Comparison of ENCODE assay signal across 2 cellular contexts in the genomic region with DNA sequence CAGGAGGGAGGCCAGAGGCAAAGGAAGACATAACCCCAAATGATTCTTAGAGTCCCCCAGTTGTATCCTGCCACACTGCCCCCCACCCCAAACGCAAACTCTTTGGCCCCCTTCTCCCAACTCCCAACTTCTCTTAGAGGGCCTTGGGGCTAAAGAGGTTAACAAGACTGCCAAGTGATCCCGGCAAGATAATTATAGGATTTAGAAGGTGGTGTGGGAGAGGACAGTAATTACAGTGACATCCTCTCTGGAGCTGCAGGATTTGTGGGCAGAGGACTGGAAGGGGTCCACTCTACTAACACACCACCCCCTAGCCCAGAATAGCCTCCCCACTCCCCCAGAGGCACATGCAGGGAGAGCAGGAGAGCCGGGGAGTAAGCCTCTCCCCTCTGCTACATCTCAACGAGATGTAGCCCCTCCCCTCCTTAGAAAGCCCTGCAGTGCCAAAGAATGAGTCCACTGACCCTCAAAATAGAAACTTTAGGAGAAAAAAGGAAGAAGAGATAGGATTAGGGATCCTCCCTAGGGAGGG.
TF ChIP-seq lines count a peak whose summit lies in the region.

No MANE protein-coding gene starts in this region.

TF ChIP-seq in H1, 55 proteins besides CTCF, POLR2A, EP300 and RAD21:
- TF ChIP-seq CHD2 (IDR thresholded peaks at IDR 0.05; ENCODE audit: low read length) (no peak), TBP (IDR thresholded peaks at IDR 0.05; ENCODE audit: low read depth, low read length) (no peak), SIX5 (IDR thresholded peaks at IDR 0.05; ENCODE audit: low read depth, low read length) (no peak), POU5F1 (IDR thresholded peaks at IDR 0.05; ENCODE audit: low read depth, low read length) (no peak), ZNF274 (IDR thresholded peaks at IDR 0.05; ENCODE audit: borderline replicate concordance, extremely low read depth, low read length) (no peak), SP2 (IDR thresholded peaks at IDR 0.05; ENCODE audit: low read length) (no peak), EGR1 (IDR thresholded peaks at IDR 0.05; ENCODE audit: borderline replicate concordance, low read depth, low read length) (no peak), KDM4A (IDR thresholded peaks at IDR 0.05; ENCODE audit: low read depth, low read length, severe bottlenecking) (no peak)

TF ChIP-seq in GM12891, 5 proteins besides CTCF, POLR2A, EP300 and RAD21:
- TF ChIP-seq SPI1 (IDR thresholded peaks at IDR 0.05; ENCODE audit: low read depth, low read length), result no peak
- TF ChIP-seq TAF1 (IDR thresholded peaks at IDR 0.05; ENCODE audit: low read depth, low read length), result no peak
- TF ChIP-seq POLR2AphosphoS5 (IDR thresholded peaks at IDR 0.05; ENCODE audit: low read depth, low read length), result no peak
- no peak for TF ChIP-seq PAX5 (IDR thresholded peaks at IDR 0.05; ENCODE audit: insufficient read depth, low read length, severe bottlenecking)
- no peak for TF ChIP-seq POU2F2 (IDR thresholded peaks at IDR 0.05; ENCODE audit: low read depth, low read length)
